Comparison of ENCODE assay signal across 1 cellular context in the genomic region with DNA sequence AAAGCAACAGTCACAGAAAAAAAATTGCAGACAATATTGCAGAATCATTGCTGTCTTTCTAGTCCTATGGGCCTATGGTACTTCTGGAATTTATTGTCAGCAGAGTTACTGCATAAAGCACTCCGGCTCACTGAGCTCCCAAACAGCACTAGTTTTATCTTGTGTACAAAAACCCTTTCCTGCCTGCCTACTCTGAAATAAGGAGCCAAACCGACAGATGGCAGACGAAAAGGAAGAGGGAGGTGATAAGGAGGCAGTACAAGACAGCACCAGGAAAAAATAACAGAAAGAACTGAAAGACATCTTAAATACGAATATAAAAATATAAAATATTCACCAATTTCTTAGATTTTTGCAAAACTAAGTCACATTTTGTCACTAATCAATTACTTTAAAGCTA.
TF ChIP-seq lines count a peak whose summit lies in the region.

No MANE protein-coding gene starts in this region.

TF ChIP-seq in GM23338, 12 proteins besides CTCF, POLR2A, EP300 and RAD21 (continued from another document):
- TF ChIP-seq, protein P1, sequence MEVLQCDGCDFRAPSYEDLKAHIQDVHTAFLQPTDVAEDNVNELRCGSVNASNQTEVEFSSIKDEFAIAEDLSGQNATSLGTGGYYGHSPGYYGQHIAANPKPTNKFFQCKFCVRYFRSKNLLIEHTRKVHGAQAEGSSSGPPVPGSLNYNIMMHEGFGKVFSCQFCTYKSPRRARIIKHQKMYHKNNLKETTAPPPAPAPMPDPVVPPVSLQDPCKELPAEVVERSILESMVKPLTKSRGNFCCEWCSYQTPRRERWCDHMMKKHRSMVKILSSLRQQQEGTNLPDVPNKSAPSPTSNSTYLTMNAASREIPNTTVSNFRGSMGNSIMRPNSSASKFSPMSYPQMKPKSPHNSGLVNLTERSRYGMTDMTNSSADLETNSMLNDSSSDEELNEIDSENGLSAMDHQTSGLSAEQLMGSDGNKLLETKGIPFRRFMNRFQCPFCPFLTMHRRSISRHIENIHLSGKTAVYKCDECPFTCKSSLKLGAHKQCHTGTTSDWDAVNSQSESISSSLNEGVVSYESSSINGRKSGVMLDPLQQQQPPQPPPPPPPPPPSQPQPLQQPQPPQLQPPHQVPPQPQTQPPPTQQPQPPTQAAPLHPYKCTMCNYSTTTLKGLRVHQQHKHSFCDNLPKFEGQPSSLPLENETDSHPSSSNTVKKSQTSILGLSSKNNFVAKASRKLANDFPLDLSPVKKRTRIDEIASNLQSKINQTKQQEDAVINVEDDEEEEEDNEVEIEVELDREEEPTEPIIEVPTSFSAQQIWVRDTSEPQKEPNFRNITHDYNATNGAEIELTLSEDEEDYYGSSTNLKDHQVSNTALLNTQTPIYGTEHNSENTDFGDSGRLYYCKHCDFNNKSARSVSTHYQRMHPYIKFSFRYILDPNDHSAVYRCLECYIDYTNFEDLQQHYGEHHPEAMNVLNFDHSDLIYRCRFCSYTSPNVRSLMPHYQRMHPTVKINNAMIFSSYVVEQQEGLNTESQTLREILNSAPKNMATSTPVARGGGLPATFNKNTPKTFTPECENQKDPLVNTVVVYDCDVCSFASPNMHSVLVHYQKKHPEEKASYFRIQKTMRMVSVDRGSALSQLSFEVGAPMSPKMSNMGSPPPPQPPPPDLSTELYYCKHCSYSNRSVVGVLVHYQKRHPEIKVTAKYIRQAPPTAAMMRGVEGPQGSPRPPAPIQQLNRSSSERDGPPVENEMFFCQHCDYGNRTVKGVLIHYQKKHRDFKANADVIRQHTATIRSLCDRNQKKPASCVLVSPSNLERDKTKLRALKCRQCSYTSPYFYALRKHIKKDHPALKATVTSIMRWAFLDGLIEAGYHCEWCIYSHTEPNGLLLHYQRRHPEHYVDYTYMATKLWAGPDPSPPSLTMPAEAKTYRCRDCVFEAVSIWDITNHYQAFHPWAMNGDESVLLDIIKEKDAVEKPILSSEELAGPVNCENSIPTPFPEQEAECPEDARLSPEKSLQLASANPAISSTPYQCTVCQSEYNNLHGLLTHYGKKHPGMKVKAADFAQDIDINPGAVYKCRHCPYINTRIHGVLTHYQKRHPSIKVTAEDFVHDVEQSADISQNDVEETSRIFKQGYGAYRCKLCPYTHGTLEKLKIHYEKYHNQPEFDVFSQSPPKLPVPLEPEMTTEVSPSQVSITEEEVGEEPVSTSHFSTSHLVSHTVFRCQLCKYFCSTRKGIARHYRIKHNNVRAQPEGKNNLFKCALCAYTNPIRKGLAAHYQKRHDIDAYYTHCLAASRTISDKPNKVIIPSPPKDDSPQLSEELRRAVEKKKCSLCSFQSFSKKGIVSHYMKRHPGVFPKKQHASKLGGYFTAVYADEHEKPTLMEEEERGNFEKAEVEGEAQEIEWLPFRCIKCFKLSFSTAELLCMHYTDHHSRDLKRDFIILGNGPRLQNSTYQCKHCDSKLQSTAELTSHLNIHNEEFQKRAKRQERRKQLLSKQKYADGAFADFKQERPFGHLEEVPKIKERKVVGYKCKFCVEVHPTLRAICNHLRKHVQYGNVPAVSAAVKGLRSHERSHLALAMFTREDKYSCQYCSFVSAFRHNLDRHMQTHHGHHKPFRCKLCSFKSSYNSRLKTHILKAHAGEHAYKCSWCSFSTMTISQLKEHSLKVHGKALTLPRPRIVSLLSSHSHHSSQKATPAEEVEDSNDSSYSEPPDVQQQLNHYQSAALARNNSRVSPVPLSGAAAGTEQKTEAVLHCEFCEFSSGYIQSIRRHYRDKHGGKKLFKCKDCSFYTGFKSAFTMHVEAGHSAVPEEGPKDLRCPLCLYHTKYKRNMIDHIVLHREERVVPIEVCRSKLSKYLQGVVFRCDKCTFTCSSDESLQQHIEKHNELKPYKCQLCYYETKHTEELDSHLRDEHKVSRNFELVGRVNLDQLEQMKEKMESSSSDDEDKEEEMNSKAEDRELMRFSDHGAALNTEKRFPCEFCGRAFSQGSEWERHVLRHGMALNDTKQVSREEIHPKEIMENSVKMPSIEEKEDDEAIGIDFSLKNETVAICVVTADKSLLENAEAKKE (CRISPR knock-in tag; IDR thresholded peaks at IDR 0.05), result no peak
- no peak for TF ChIP-seq CREB1 (CRISPR knock-in tag; IDR thresholded peaks at IDR 0.05; ENCODE audit: low read depth)
- TF ChIP-seq ZNF331 (CRISPR knock-in tag; IDR thresholded peaks at IDR 0.05; ENCODE audit: low read depth), result no peak
- no peak for TF ChIP-seq ZNF114 (CRISPR knock-in tag; IDR thresholded peaks at IDR 0.05)
- no peak for TF ChIP-seq EZH2 (IDR thresholded peaks at IDR 0.05; ENCODE audit: low read depth, unreplicated experiment)
- no peak for TF ChIP-seq POLR2AphosphoS5 (IDR thresholded peaks at IDR 0.05; ENCODE audit: low read depth)
- no peak for TF ChIP-seq NANOG (IDR thresholded peaks at IDR 0.05; ENCODE audit: borderline replicate concordance)
